ENCODE assay signal across 8 cellular contexts in genomic region chr19:35248310-35249145, GRCh38. TPM values are rescaled to one million over a fixed set of nuclear protein-coding genes. Genes with fewer than 3 reads are reported as not detected.
DNase-seq lines count a peak whose midpoint lies in the region; ATAC-seq, FAIRE-seq and TF ChIP-seq lines count a peak whose summit lies in the region.

TSS of gene LSR (plus strand) at chr19:35249002. CDS start at chr19:35249023, 21 bp downstream.

- no peak for TF ChIP-seq CTCF in Caco-2 (IDR thresholded peaks at IDR 0.05; ENCODE audit: insufficient read depth in 1 of 2, low read depth in 1 of 2, low read length in 1 of 2, severe bottlenecking in 1 of 2, unreplicated experiment in 1 of 2)
- TF ChIP-seq CTCF in bronchial epithelial cell (IDR thresholded peaks at IDR 0.05; ENCODE audit: insufficient read depth, low read length, severe bottlenecking): no peak
- TF ChIP-seq CTCF in lower lobe of right lung (IDR thresholded peaks at IDR 0.05): no peak

- H3K4me3 ChIP-seq in Caco-2 (ENCODE audit: low read depth, low read length) (peak within 1 kb of the TSS; percentile 91), bronchial epithelial cell (ENCODE audit: low read depth, low read length) (peak within 1 kb of the TSS; percentile 98), lower lobe of right lung (peak within 1 kb of the TSS; percentile 71)

- intact Hi-C loops in Caco-2 (cut with micrococcal nuclease; ENCODE audit: unreplicated experiment) (loop anchor here (2.0 to 10.0 kb wide), 3 partner anchors 16 to 184 kb away; partner anchors contain the start of genes FXYD1 and LGI4), lower lobe of right lung (cut with DNase I) (no loop called here)

- no peak for FAIRE-seq in bronchial epithelial cell (lab: Jason Lieb, UNC)

- peak within 1 kb of the TSS; percentile 86 for H3K4me3 Mint-ChIP-seq in Caco-2 (ENCODE audit: unreplicated experiment)

- H3K27ac ChIP-seq in lower lobe of right lung: peak within 1 kb of the TSS; percentile 95

- H3K27me3 ChIP-seq in Caco-2 (replicated peaks; ENCODE audit: control insufficient read depth, insufficient read depth, low read length) (no peaks in the 10 kb centered on the region), bronchial epithelial cell (ENCODE audit: control insufficient read depth, insufficient read depth, low read length) (no peaks in the 10 kb centered on the region), lower lobe of right lung (ENCODE audit: low read depth) (peaks cover 24% of the 10 kb centered on the region)

- peaks cover 63% of the 10 kb centered on the region for H3K36me3 Mint-ChIP-seq in Caco-2 (ENCODE audit: insufficient read depth, unreplicated experiment)

- BruUV-seq in Caco-2 (replicated peaks; lab: Mats Ljungman, UMichigan): no TSS peak

- 0 out of 2 replicates have a peak, but pooled peaks cover 6% of the 10 kb centered on the region for H3K9me3 ChIP-seq in Caco-2
- H3K9me3 ChIP-seq in lower lobe of right lung: peaks cover 4% of the 10 kb centered on the region

- H3K36me3 ChIP-seq in Caco-2 (ENCODE audit: control insufficient read depth, insufficient read depth, low read length): peaks cover 5% of the 10 kb centered on the region
- peaks cover 14% of the 10 kb centered on the region for H3K36me3 ChIP-seq in bronchial epithelial cell (ENCODE audit: control insufficient read depth, insufficient read depth, low read length)
- H3K36me3 ChIP-seq in lower lobe of right lung: peaks cover 19% of the 10 kb centered on the region

- H3K27ac Mint-ChIP-seq in Caco-2 (ENCODE audit: unreplicated experiment): peak within 1 kb of the TSS; percentile 94

- H3K9me3 Mint-ChIP-seq in Caco-2 (ENCODE audit: unreplicated experiment): peaks cover 8% of the 10 kb centered on the region

- peaks cover 21% of the 10 kb centered on the region for H3K4me1 Mint-ChIP-seq in Caco-2 (ENCODE audit: low read depth, unreplicated experiment)

- H3K27me3 Mint-ChIP-seq in Caco-2 (ENCODE audit: insufficient read depth, unreplicated experiment): no peaks in the 10 kb centered on the region

- DNase-seq in Caco-2 (peak; percentile 97 to 98), HuH-7.5 (ENCODE audit: low spot score) (peak; percentile 91), T-helper 9 cell (peak; percentile 54), bronchial epithelial cell (ENCODE audit: low read depth) (peak; percentile 77), lower lobe of right lung (peak; percentile 92), SHP77 (lab: John Stamatoyannopoulos, UW) (no peak)
- DNase-seq in stimulated activated CD8-positive, alpha-beta memory T cell treated with anti-CD3 and anti-CD28 coated beads, Interleukin-4, amount 100 ng/mL, for 48 hours: peak; percentile 82

- ATAC-seq in GM21423 (IDR thresholded peaks at IDR 0.05; ENCODE audit: unreplicated experiment) (peak; percentile 81), lower lobe of right lung (peak; percentile 96 to 97)

- POLR2A ChIA-PET in Caco-2 (lab: Charles Lee): no interaction called here

- H3K4me1 ChIP-seq in Caco-2: peaks cover 11% of the 10 kb centered on the region
- peaks cover 37% of the 10 kb centered on the region for H3K4me1 ChIP-seq in lower lobe of right lung

- CTCF ChIA-PET in Caco-2 (lab: Charles Lee): no interaction called here

RNA-seq across cellular contexts. Expression of gene LSR, which starts in this region (rescaled TPM):
- total RNA-seq in Caco-2 (2022) (172 and 197 TPM in 2 replicates), bronchial epithelial cell (11.3 and 27.0 TPM in 2 replicates), lower lobe of right lung (74.1 TPM)

Comparison
In these comparisons a context has a peak if more than half of its experiments do, and no peak if none do; other contexts are left out.
1. DNase-seq: peak in Caco-2 (2 of 2), HuH-7.5 (single experiment), T-helper 9 cell (single experiment), bronchial epithelial cell (single experiment), lower lobe of right lung (single experiment) and stimulated activated CD8-positive, alpha-beta memory T cell treated with anti-CD3 and anti-CD28 coated beads, Interleukin-4, amount 100 ng/mL, for 48 hours (single experiment); none in SHP77 (0 of 2).
2. Peak in every context shown above with its lines, with median percentiles within 50 percentile points of each other: H3K4me3 ChIP-seq.